In the genomic region with DNA sequence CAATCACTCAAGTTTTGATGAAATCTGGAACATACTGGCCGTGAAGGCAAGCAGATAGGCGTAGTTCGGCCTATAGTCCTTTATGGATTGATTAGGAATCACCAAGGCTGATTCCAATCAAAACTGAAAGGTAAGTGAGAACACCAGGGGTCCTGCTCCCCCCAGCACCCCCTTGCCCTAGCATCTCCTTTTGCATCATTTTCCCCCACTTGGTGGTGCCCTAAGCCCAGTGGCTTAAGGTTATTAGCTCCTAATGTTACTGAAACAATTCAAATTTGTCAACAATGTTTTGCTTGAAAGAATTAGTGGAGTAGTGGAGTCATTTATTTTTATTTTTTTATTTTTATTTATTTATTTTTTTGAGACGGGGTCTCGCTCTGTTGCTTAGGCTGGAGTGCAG, we compare ENCODE assay signal across 14 cellular contexts. TPM values are rescaled to one million over a fixed set of nuclear protein-coding genes. Genes with fewer than 3 reads are reported as not detected.
DNase-seq lines count a peak whose midpoint lies in the region; ATAC-seq, FAIRE-seq and TF ChIP-seq lines count a peak whose summit lies in the region.
"Had no signal": no experiment of that assay in that cellular context is flagged by ENCODE, and none has a peak within 500 bp of the region (broad histone marks: within the 10 kb centered on the region; RNA-seq: fewer than 3 reads in every experiment).

No MANE protein-coding gene starts in this region.

- H3F3A ChIP-seq in PC-3 (ENCODE audit: low read length, unreplicated experiment) = no peaks in the 10 kb centered on the region

- no peaks in the 10 kb centered on the region for H4K20me1 ChIP-seq in PC-3 (ENCODE audit: low read length)
- H4K20me1 ChIP-seq: BLaER1 treated with 17β-estradiol and CSF1 and Interleukin-3, amounts not matched to agents 10 nM and 100 nM had no signal

- BruUV-seq in PC-3 (replicated peaks; lab: Mats Ljungman, UMichigan) = no TSS peak

- H3K9me3 ChIP-seq in A549 (no peaks in the 10 kb centered on the region), PC-3 (ENCODE audit: low read length) (no peaks in the 10 kb centered on the region)
- H3K9me3 ChIP-seq: BLaER1 treated with 17β-estradiol and CSF1 and Interleukin-3, amounts not matched to agents 10 nM and 100 nM had no signal

- H3K4me2 ChIP-seq in A549 (no peak overlapping the region), PC-3 (ENCODE audit: low read length) (no peak overlapping the region)

- TF ChIP-seq RAD21 in A549 (conservative IDR thresholded peaks at IDR 0.05 in 1 of 2, IDR thresholded peaks at IDR 0.05 in 1 of 2) = peak; percentile 46 to 53; a peak in 4 of 5 replicates

- H3K36me3 ChIP-seq in PC-3 (ENCODE audit: low read depth, low read length) = no peaks in the 10 kb centered on the region
- H3K36me3 ChIP-seq: BLaER1 treated with 17β-estradiol and CSF1 and Interleukin-3, amounts not matched to agents 10 nM and 100 nM had no signal

- DNase-seq in A549 (ENCODE audit: low read depth in 1 of 2, low spot score in 1 of 2) = no peak
- DNase-seq in GM12864 (ENCODE audit: low read depth) = no peak
- peak; percentile 27 for DNase-seq in PC-3
- DNase-seq in erythroblast (lab: John Stamatoyannopoulos, UW) = peak; percentile 50 to 64
- no peak for DNase-seq in left colon
- no peak for DNase-seq in NCI-H187 treated with DMSO at 0.1 percent for 48 hours (lab: John Stamatoyannopoulos, UW)
- DNase-seq: NCI-H1694; stimulated activated CD4-positive, alpha-beta T cell treated with anti-CD3 and anti-CD28 coated beads, Interleukin-4, amount 100 ng/mL, for 4 hours; stimulated activated naive CD8-positive, alpha-beta T cell treated with anti-CD3 and anti-CD28 coated beads, Interleukin-15, Interleukin-2, amounts not matched to agents 100 U/mL and 50 U/mL, for 24 hours had no signal

- no peak for FAIRE-seq in A549 (lab: Jason Lieb, UNC)

- no peak overlapping the region for H3K27ac ChIP-seq in A549
- H3K27ac ChIP-seq in PC-3 (ENCODE audit: low read length) = no peak overlapping the region
- H3K27ac ChIP-seq: BLaER1 treated with 17β-estradiol and CSF1 and Interleukin-3, amounts not matched to agents 10 nM and 100 nM had no signal

- no peak overlapping the region for H3K4me3 ChIP-seq in A549
- H3K4me3 ChIP-seq in GM12864 (ENCODE audit: low read depth, low read length) = no peak overlapping the region
- no peak overlapping the region for H3K4me3 ChIP-seq in PC-3 (ENCODE audit: low read length)
- H3K4me3 ChIP-seq: BLaER1 treated with 17β-estradiol and CSF1 and Interleukin-3, amounts not matched to agents 10 nM and 100 nM had no signal

- POLR2A ChIA-PET in A549 (lab: Yijun Ruan, JAX) (no interaction called here), PC-3 (lab: Charles Lee; ENCODE audit: unreplicated experiment) (interaction anchor here (0.6 kb wide), 2 partner anchors 22 to 31 kb away, joined by 3 read pairs; a partner anchor contains a TSS)

- TF ChIP-seq EP300 in A549 (IDR thresholded peaks at IDR 0.05) = no peak

- CTCF ChIA-PET in A549 (lab: Yijun Ruan, JAX) = interaction anchor here (0.6 to 6.0 kb wide), 11 partner anchors 13 to 1960 kb away, joined by 3 to 44 read pairs (median 4); a partner anchor contains a TSS
- CTCF ChIA-PET in PC-3 (lab: Charles Lee) = interaction anchor here (0.6 to 1.0 kb wide), 4 partner anchors 23 to 232 kb away, joined by 3 to 5 read pairs (median 4); a partner anchor contains a TSS

- H3K79me2 ChIP-seq in PC-3 (ENCODE audit: low read length) = no peaks in the 10 kb centered on the region

- H3K9me2 ChIP-seq in PC-3 (replicated peaks; ENCODE audit: low read length) = no peaks in the 10 kb centered on the region

- no peak overlapping the region for H2AFZ ChIP-seq in PC-3 (ENCODE audit: low read length)

- H3K4me1 ChIP-seq in A549 (no peaks in the 10 kb centered on the region), PC-3 (ENCODE audit: insufficient read depth, low read length) (no peaks in the 10 kb centered on the region)

- peak in 1 of 2 experiments; percentile 69; a peak in 3 of 6 replicates for ATAC-seq in A549
- no peak for ATAC-seq in PC-3
- no peak for ATAC-seq in GM19328 (IDR thresholded peaks at IDR 0.05; ENCODE audit: unreplicated experiment)
- no peak for ATAC-seq in GM19463 (IDR thresholded peaks at IDR 0.05; ENCODE audit: unreplicated experiment)
- no peak for ATAC-seq in left colon
- ATAC-seq: stimulated activated naive CD8-positive, alpha-beta T cell treated with anti-CD3 and anti-CD28 coated beads, Interleukin-15, Interleukin-2, amounts not matched to agents 100 U/mL and 50 U/mL, for 24 hours had no signal

- intact Hi-C loops in PC-3 (cut with micrococcal nuclease) = loop anchor here (1.0 kb wide), 1 partner anchor 192 kb away; no protein-coding TSS in a partner anchor
- intact Hi-C loops in left colon (cut with DNase I, micrococcal nuclease) = no loop called here

- WGBS in A549 (ENCODE audit: missing lambda C conversion rate) = 61% methylated on average over 5 of the region's 5 CpGs

- peaks cover 27% of the 10 kb centered on the region for H3K27me3 ChIP-seq in PC-3 (ENCODE audit: low read length)
- H3K27me3 ChIP-seq: BLaER1 treated with 17β-estradiol and CSF1 and Interleukin-3, amounts not matched to agents 10 nM and 100 nM had no signal

- no peak overlapping the region for H3K9ac ChIP-seq in PC-3 (ENCODE audit: low read length)
- H3K9ac ChIP-seq: BLaER1 treated with 17β-estradiol and CSF1 and Interleukin-3, amounts not matched to agents 10 nM and 100 nM had no signal

- peak; percentile 40 for TF ChIP-seq CTCF in A549 (IDR thresholded peaks at IDR 0.05)
- TF ChIP-seq CTCF in GM12864 (IDR thresholded peaks at IDR 0.05; ENCODE audit: low read depth, low read length, missing control alignments) = peak; percentile 31
- peak; percentile 36; the same call in 1 of the 2 replicates for TF ChIP-seq CTCF in PC-3 (conservative IDR thresholded peaks at IDR 0.05; ENCODE audit: low read depth, low read length)

- TF ChIP-seq POLR2A in A549 (IDR thresholded peaks at IDR 0.05; ENCODE audit: low read length) (no peak), erythroblast (IDR thresholded peaks at IDR 0.05; ENCODE audit: low read length) (no peak)

TF ChIP-seq in A549, 52 proteins besides CTCF, POLR2A, EP300 and RAD21:
- TF ChIP-seq SMC3 (IDR thresholded peaks at IDR 0.05) = peak; percentile 32; the same call in 1 of the 3 replicates
- TF ChIP-seq, protein P1, sequence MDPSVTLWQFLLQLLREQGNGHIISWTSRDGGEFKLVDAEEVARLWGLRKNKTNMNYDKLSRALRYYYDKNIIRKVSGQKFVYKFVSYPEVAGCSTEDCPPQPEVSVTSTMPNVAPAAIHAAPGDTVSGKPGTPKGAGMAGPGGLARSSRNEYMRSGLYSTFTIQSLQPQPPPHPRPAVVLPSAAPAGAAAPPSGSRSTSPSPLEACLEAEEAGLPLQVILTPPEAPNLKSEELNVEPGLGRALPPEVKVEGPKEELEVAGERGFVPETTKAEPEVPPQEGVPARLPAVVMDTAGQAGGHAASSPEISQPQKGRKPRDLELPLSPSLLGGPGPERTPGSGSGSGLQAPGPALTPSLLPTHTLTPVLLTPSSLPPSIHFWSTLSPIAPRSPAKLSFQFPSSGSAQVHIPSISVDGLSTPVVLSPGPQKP (IDR thresholded peaks at IDR 0.05; ENCODE audit: low read depth, low read length) = no peak
TF ChIP-seq in A549: peak in this region for 1.

RNA-seq across cellular contexts. Expression of a gene that starts 4.9 kb away (rescaled TPM):
- not detected in 2 replicates for polyA plus RNA-seq in A549 (2011; rRNA removed)
- not detected in 2 replicates for polyA plus RNA-seq in A549 (2012; cell fraction: cytosol; rRNA removed)
- polyA plus RNA-seq in A549 (2012; cell fraction: nucleus; rRNA removed) = not detected in 2 replicates
- not detected in 3 replicates for polyA plus RNA-seq in A549 (2017; fragmentation: RNase III; extraction: RNeasy Plus Mini Kit Qiagen cat#74134 plus additional on column Dnase treatment)
- polyA minus RNA-seq in A549 (2011; rRNA and poly(A)+ RNA removed) = not detected in 2 replicates
- not detected in 2 replicates for total RNA-seq in PC-3 (2014; rRNA removed)
- not detected for total RNA-seq in left colon
- total RNA-seq: HT-29, pulmonary artery endothelial cell had no signal

RNA-seq across cellular contexts. Expression of a gene that starts 18.2 kb away (rescaled TPM):
- polyA plus RNA-seq in A549 (2011; rRNA removed) (not detected in 2 replicates), A549 (2017; fragmentation: RNase III; extraction: RNeasy Plus Mini Kit Qiagen cat#74134 plus additional on column Dnase treatment) (not detected in 3 replicates)
- polyA plus RNA-seq in A549 (2012; cell fraction: cytosol; rRNA removed) = not detected in 2 replicates
- not detected in 2 replicates for polyA plus RNA-seq in A549 (2012; cell fraction: nucleus; rRNA removed)
- 0.10 TPM in 1 of 2 replicates, not detected in the other for polyA minus RNA-seq in A549 (2011; rRNA and poly(A)+ RNA removed)
- total RNA-seq in PC-3 (2014; rRNA removed) (not detected in 2 replicates), left colon (1 to 10 TPM; 1.3 to 2.0 TPM)
- total RNA-seq: HT-29 had no signal

RNA-seq across cellular contexts. Expression of a gene that starts 22.7 kb away (rescaled TPM):
- 11.2 and 15.0 TPM in 2 replicates for polyA plus RNA-seq in A549 (2011; rRNA removed)
- 2.6 and 2.9 TPM in 2 replicates for polyA plus RNA-seq in A549 (2012; cell fraction: cytosol; rRNA removed)
- 2.6 and 2.7 TPM in 2 replicates for polyA plus RNA-seq in A549 (2012; cell fraction: nucleus; rRNA removed)
- 4.3 to 4.7 TPM (median 4.6 TPM) in 3 replicates for polyA plus RNA-seq in A549 (2017; fragmentation: RNase III; extraction: RNeasy Plus Mini Kit Qiagen cat#74134 plus additional on column Dnase treatment)
- 10.3 and 10.9 TPM in 2 replicates for polyA minus RNA-seq in A549 (2011; rRNA and poly(A)+ RNA removed)
- total RNA-seq in PC-3 (2014; rRNA removed) = 2.4 and 3.9 TPM in 2 replicates
- total RNA-seq in left colon = 1 to 10 TPM; 2.8 to 4.7 TPM

RNA-seq across cellular contexts. Expression of a gene that starts 31.4 kb away (rescaled TPM):
- polyA plus RNA-seq in A549 (2011; rRNA removed) (278 and 309 TPM in 2 replicates), A549 (2017; fragmentation: RNase III; extraction: RNeasy Plus Mini Kit Qiagen cat#74134 plus additional on column Dnase treatment) (110 to 139 TPM (median 114 TPM) in 3 replicates)
- 83.4 and 99.0 TPM in 2 replicates for polyA plus RNA-seq in A549 (2012; cell fraction: cytosol; rRNA removed)
- polyA plus RNA-seq in A549 (2012; cell fraction: nucleus; rRNA removed) = 76.2 and 97.3 TPM in 2 replicates
- 339 and 362 TPM in 2 replicates for polyA minus RNA-seq in A549 (2011; rRNA and poly(A)+ RNA removed)
- total RNA-seq in PC-3 (2014; rRNA removed) (70.2 and 84.9 TPM in 2 replicates), left colon (100 to 1,000 TPM; 154 to 190 TPM)

Comparison
In these comparisons a context has a peak if more than half of its experiments do, and no peak if none do; other contexts are left out.
1. DNase-seq: peak in PC-3 (single experiment) and erythroblast (2 of 2); none in A549 (0 of 2), GM12864 (single experiment), left colon (0 of 2) and NCI-H187 treated with DMSO at 0.1 percent for 48 hours (single experiment).
2. Peak in every context shown above with its lines, with median percentiles within 50 percentile points of each other: CTCF ChIP-seq.